28 cellular contexts compared by ENCODE assay signal in the genomic region with DNA sequence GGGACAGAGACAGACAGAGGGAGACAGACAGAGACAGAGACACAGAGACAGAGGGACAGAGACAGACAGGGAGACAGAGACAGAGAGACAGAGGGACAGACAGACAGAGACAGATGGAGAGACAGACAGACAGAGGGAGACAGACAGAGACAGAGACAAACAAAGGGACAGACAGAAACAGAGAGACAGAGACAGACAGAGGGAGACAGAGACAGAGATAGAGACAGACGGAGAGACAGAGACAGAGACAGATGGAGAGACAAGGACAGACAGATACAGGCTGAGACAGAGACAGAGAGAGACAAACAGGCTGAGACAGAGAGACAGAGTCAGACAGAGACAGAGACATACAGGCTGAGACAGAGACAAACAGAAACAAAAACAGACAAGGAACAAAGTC. TPM values are rescaled to one million over a fixed set of nuclear protein-coding genes. Genes with fewer than 3 reads are reported as not detected.
"Had no signal": no experiment of that assay in that cellular context is flagged by ENCODE, and none has a peak within 500 bp of the region (broad histone marks: within the 10 kb centered on the region; RNA-seq: fewer than 3 reads in every experiment).

No MANE protein-coding gene starts in this region.

- H3K4me3 ChIP-seq: neural progenitor cell, ovary, psoas muscle, skin epidermis, smooth muscle cell, spleen, suprapubic skin, testis, tibial artery, transverse colon, upper lobe of right lung, uterus had no signal

- H3K27ac ChIP-seq: neural progenitor cell, neutrophil, ovary, parathyroid adenoma, psoas muscle, skin epidermis, spleen, suprapubic skin, testis, tibial artery, transverse colon, upper lobe of right lung, uterus had no signal

- ATAC-seq: naive thymus-derived CD4-positive, alpha-beta T cell; natural killer cell; psoas muscle; right cardiac atrium; stimulated activated memory B cell treated with anti-CD40 and anti-IgM and Interleukin-4, amounts not matched to agents 10 μg/mL and 1 μg/mL and 100 μg/mL, for 72 hours; stimulated activated naive CD8-positive, alpha-beta T cell treated with anti-CD3 and anti-CD28 coated beads, Interleukin-15, amount 100 ng/mL, for 72 hours; stimulated activated naive CD8-positive, alpha-beta T cell treated with anti-CD3 and anti-CD28 coated beads, Interleukin-15, Interleukin-2, amounts not matched to agents 100 U/mL and 50 U/mL, for 24 hours; upper lobe of right lung had no signal

- H3K79me2 ChIP-seq: parathyroid adenoma had no signal

- H3K9me3 ChIP-seq: neutrophil, ovary, psoas muscle, spleen, suprapubic skin, testis, tibial artery, transverse colon, upper lobe of right lung, uterus had no signal

- H3K9ac ChIP-seq: neural progenitor cell, parathyroid adenoma had no signal

- H3K4me1 ChIP-seq: neural progenitor cell, parathyroid adenoma, psoas muscle, spleen, testis, tibial artery, transverse colon, upper lobe of right lung, uterus had no signal

- H3K36me3 ChIP-seq: neural progenitor cell, neutrophil, ovary, spleen, suprapubic skin, tibial artery, transverse colon, upper lobe of right lung, uterus had no signal

- DNase-seq: naive thymus-derived CD4-positive, alpha-beta T cell; natural killer cell; nucleus accumbens; ovary; psoas muscle; right cardiac atrium; spleen; stimulated activated CD4-positive, alpha-beta T cell treated with anti-CD3 and anti-CD28 coated beads, Interleukin-12 subunit alpha, Interleukin-12 subunit beta, amount 100 ng/mL, for 4 hours; stimulated activated CD4-positive, alpha-beta T cell treated with anti-CD3 and anti-CD28 coated beads, Interleukin-1b, Interleukin-23, amount 100 ng/mL, for 48 hours; stimulated activated CD4-positive, alpha-beta T cell treated with anti-CD3 and anti-CD28 coated beads, Interleukin-4, amount 100 ng/mL, for 1 hour; stimulated activated CD4-positive, alpha-beta T cell treated with anti-CD3 and anti-CD28 coated beads, Interleukin-4, amount 100 ng/mL, for 4 hours; stimulated activated CD8-positive, alpha-beta memory T cell treated with anti-CD3 and anti-CD28 coated beads, Interleukin-4, amount 100 ng/mL, for 48 hours; stimulated activated naive CD4-positive, alpha-beta T cell; stimulated activated naive CD8-positive, alpha-beta T cell treated with anti-CD3 and anti-CD28 coated beads, Interleukin-15, amount 100 ng/mL, for 72 hours; stimulated activated naive CD8-positive, alpha-beta T cell treated with anti-CD3 and anti-CD28 coated beads, Interleukin-15, Interleukin-2, amounts not matched to agents 100 U/mL and 50 U/mL, for 24 hours; testis; tibial artery; transverse colon; uterus had no signal

- H3K27me3 ChIP-seq: neutrophil, ovary, testis, transverse colon, uterus had no signal

- H3K4me2 ChIP-seq: neural progenitor cell, smooth muscle cell had no signal

- H2AFZ ChIP-seq: neural progenitor cell, parathyroid adenoma had no signal

RNA-seq across cellular contexts. Expression of a gene that starts 39.4 kb away (rescaled TPM):
- total RNA-seq: natural killer cell, sciatic nerve had no signal
- polyA plus RNA-seq: naive thymus-derived CD4-positive, alpha-beta T cell had no signal
